9 cellular contexts compared by ENCODE assay signal in genomic region chr14:75283162-75283883, GRCh38. TPM values are rescaled to one million over a fixed set of nuclear protein-coding genes. Genes with fewer than 3 reads are reported as not detected.
DNase-seq lines count a peak whose midpoint lies in the region; ATAC-seq, FAIRE-seq and TF ChIP-seq lines count a peak whose summit lies in the region.
"Had no signal": no experiment of that assay in that cellular context is flagged by ENCODE, and none has a peak within 500 bp of the region (broad histone marks: within the 10 kb centered on the region; RNA-seq: fewer than 3 reads in every experiment).

No MANE protein-coding gene starts in this region.

- H3K4me2 ChIP-seq in keratinocyte (ENCODE audit: control insufficient read depth, extremely low read depth, insufficient read depth, low read depth, low read length): no peak overlapping the region

- H3K36me3 ChIP-seq in keratinocyte (ENCODE audit: control insufficient read depth in 2 of 2, extremely low read depth in 1 of 2, insufficient read depth in 2 of 2, low read length in 2 of 2) (peaks cover 9 to 19% of the 10 kb centered on the region in 2 experiments), transverse colon (peaks cover 0 to 14% (median 6%) of the 10 kb centered on the region in 4 donors), tibial artery (peaks cover 15 to 32% (median 21%) of the 10 kb centered on the region in 3 donors)

- peak; percentile 38 for DNase-seq in left cardiac atrium
- DNase-seq in cardiac septum (ENCODE audit: low spot score): no peak
- no peak for DNase-seq in WTC11 (ENCODE audit: low spot score)
- no peak for DNase-seq in keratinocyte (ENCODE audit: low read depth, low spot score)
- peak; percentile 83 for DNase-seq in transverse colon
- no peak for DNase-seq in tibial artery
- DNase-seq: activated naive CD8-positive, alpha-beta T cell treated with anti-CD3 and anti-CD28 coated beads, Interleukin-2, amount 10 ng/mL, durations not matched to agents 7 days and 5 days had no signal

- H4K20me1 ChIP-seq in keratinocyte (ENCODE audit: control insufficient read depth, extremely low read depth, insufficient read depth, low read length): peaks cover 23% of the 10 kb centered on the region

- H3K4me1 Mint-ChIP-seq in WTC11: peaks cover 53% of the 10 kb centered on the region

- POLR2A ChIA-PET in WTC11 (lab: Charles Lee): interaction anchor here (1.0 to 3.8 kb wide), 3 partner anchors 11 to 28 kb away, joined by 3 to 22 read pairs (median 15); no protein-coding TSS in a partner anchor

- no peak overlapping the region for H2AFZ ChIP-seq in keratinocyte (ENCODE audit: control insufficient read depth, low read length)

- no peak overlapping the region for H3K27ac Mint-ChIP-seq in WTC11
- H3K27ac Mint-ChIP-seq: activated naive CD8-positive, alpha-beta T cell treated with anti-CD3 and anti-CD28 coated beads, Interleukin-2, amount 10 ng/mL, durations not matched to agents 7 days and 5 days had no signal

- TF ChIP-seq CTCF in WTC11 (IDR thresholded peaks at IDR 0.05): no peak
- TF ChIP-seq CTCF in keratinocyte (optimal IDR thresholded peaks at IDR 0.05 in 1 of 3, IDR thresholded peaks at IDR 0.05 in 1 of 3, conservative IDR thresholded peaks at IDR 0.05 in 1 of 3; ENCODE audit: extremely low read depth in 1 of 3, insufficient read depth in 2 of 3, low read length in 3 of 3): peak in 2 of 3 experiments; percentile 17 to 25
- peak; percentile 25 to 78 (median 43) for TF ChIP-seq CTCF in transverse colon (IDR thresholded peaks at IDR 0.05)
- TF ChIP-seq CTCF in tibial artery (IDR thresholded peaks at IDR 0.05): no peak

- peaks cover 2% of the 10 kb centered on the region for H3K9me1 ChIP-seq in keratinocyte (ENCODE audit: control insufficient read depth, extremely low read depth, insufficient read depth, low read length)

- H3K27me3 ChIP-seq in keratinocyte (ENCODE audit: control insufficient read depth, extremely low read depth, insufficient read depth, low read length) (no peaks in the 10 kb centered on the region), transverse colon (no peaks in the 10 kb centered on the region), tibial artery (no peaks in the 10 kb centered on the region)

- CTCF ChIA-PET in WTC11 (lab: Charles Lee): interaction anchor here (0.8 to 1.6 kb wide), 3 partner anchors 9 to 24 kb away, joined by 3 to 8 read pairs (median 4); no protein-coding TSS in a partner anchor

- H3K4me3 Mint-ChIP-seq in WTC11: no peak overlapping the region
- H3K4me3 Mint-ChIP-seq: activated naive CD8-positive, alpha-beta T cell treated with anti-CD3 and anti-CD28 coated beads, Interleukin-2, amount 10 ng/mL, durations not matched to agents 7 days and 5 days had no signal

- H3K9me3 ChIP-seq in keratinocyte (ENCODE audit: control insufficient read depth, low read depth, low read length): no peaks in the 10 kb centered on the region
- no peaks in the 10 kb centered on the region for H3K9me3 ChIP-seq in transverse colon
- no peaks in the 10 kb centered on the region for H3K9me3 ChIP-seq in tibial artery

- H3K79me2 ChIP-seq in keratinocyte (ENCODE audit: control insufficient read depth, insufficient read depth, low read length): peaks cover 12% of the 10 kb centered on the region

- H3K4me3 ChIP-seq in keratinocyte (ENCODE audit: control insufficient read depth in 2 of 3, extremely low read depth in 1 of 3, insufficient read depth in 2 of 3, low read depth in 1 of 3, low read length in 3 of 3) (no peak overlapping the region), transverse colon (peak overlapping the region in 1 of 4 donors; percentile 4), tibial artery (no peak overlapping the region)

- no peaks in the 10 kb centered on the region for H3K9me3 Mint-ChIP-seq in WTC11
- H3K9me3 Mint-ChIP-seq: activated naive CD8-positive, alpha-beta T cell treated with anti-CD3 and anti-CD28 coated beads, Interleukin-2, amount 10 ng/mL, durations not matched to agents 7 days and 5 days had no signal

- intact Hi-C loops in left cardiac atrium (cut with DNase I) (no loop called here), cardiac septum (cut with DNase I) (no loop called here), transverse colon (cut with DNase I; ENCODE audit: low total_unique reads) (no loop called here), tibial artery (cut with DNase I; ENCODE audit: low total_unique reads) (no loop called here)

- peak; percentile 24 for TF ChIP-seq EP300 in transverse colon (IDR thresholded peaks at IDR 0.05; ENCODE audit: low read depth)

- dilution Hi-C loops in keratinocyte (cut with MboI; ENCODE audit: extremely low pct_ligation_motif_present, low sequenced_read_pairs): no loop called here

- ATAC-seq in left cardiac atrium (peak in 1 of 2 donors; percentile 1), WTC11 (no peak), HG03378 (IDR thresholded peaks at IDR 0.05; ENCODE audit: unreplicated experiment) (no peak), HG03025 (IDR thresholded peaks at IDR 0.05; ENCODE audit: low FRiP score, unreplicated experiment) (no peak)

- no peak overlapping the region for H3K9ac ChIP-seq in keratinocyte (ENCODE audit: control insufficient read depth, extremely low read depth, insufficient read depth, low read length)

- H3K27ac ChIP-seq in keratinocyte (ENCODE audit: control insufficient read depth, insufficient read depth, low read length) (no peak overlapping the region), transverse colon (peak overlapping the region; percentile 80 to 99 (median 97)), tibial artery (peak overlapping the region in 1 of 2 donors; percentile 12)

- WGBS in transverse colon (ENCODE audit: low coverage in 1 of 2), 2 donors: 35 to 45% methylated on average over 5 to 13 of the region's 13 CpGs

- H3K4me1 ChIP-seq in keratinocyte (ENCODE audit: control insufficient read depth, extremely low read depth, insufficient read depth, low read length) (peaks cover 20% of the 10 kb centered on the region), transverse colon (peaks cover 12 to 52% (median 14%) of the 10 kb centered on the region in 4 donors), tibial artery (peaks cover 0 to 32% (median 19%) of the 10 kb centered on the region in 4 donors)

- peaks cover 12% of the 10 kb centered on the region; the same call in 1 of the 2 replicates for H3K27me3 Mint-ChIP-seq in WTC11 (ENCODE audit: low read depth)

- peaks cover 23% of the 10 kb centered on the region for H3K36me3 Mint-ChIP-seq in WTC11

- in situ Hi-C loops in transverse colon (cut with MboI; ENCODE audit: low pct_ligation_motif_present in 1 of 4, low pct_unique_long_range_greater_than_20kb in 1 of 4, low sequenced_read_pairs in 3 of 4): no loop called here

- peak; percentile 77 for TF ChIP-seq POLR2A in transverse colon (IDR thresholded peaks at IDR 0.05)

- FAIRE-seq in keratinocyte (lab: Jason Lieb, UNC): no peak

TF ChIP-seq in WTC11, 78 proteins besides CTCF, POLR2A, EP300 and RAD21:
- TF ChIP-seq AR (CRISPR knock-in tag; IDR thresholded peaks at IDR 0.05): peak; percentile 66; the same call in 1 of the 2 replicates
- TF ChIP-seq SP1 (CRISPR knock-in tag; conservative IDR thresholded peaks at IDR 0.05): no peak
TF ChIP-seq in WTC11: peak in this region for 1.

RNA-seq across cellular contexts. Expression of gene FOS, which starts 4.7 kb away (rescaled TPM):
- total RNA-seq in left cardiac atrium (100 to 1,000 TPM in 1 of 2 donors, 10 to 100 TPM in 1; 69.4 to 160 TPM), cardiac septum (25.8 TPM), WTC11 (2021) (23.9 to 57.4 TPM (median 50.8 TPM) in 3 replicates), transverse colon (1,000 to 10,000 TPM in 2 of 4 donors, 100 to 1,000 TPM in 2; 345 to 1,356 (median 884) TPM)
- 29.2 to 141 TPM (median 121 TPM) in 3 replicates for polyA plus RNA-seq in keratinocyte
- polyA plus RNA-seq in keratinocyte (2011; ENCODE audit: low read depth): 203 TPM
- polyA plus RNA-seq in keratinocyte (2011; cell fraction: cytosol; rRNA removed): 59.7 and 69.9 TPM in 2 replicates
- 468 and 530 TPM in 2 replicates for polyA plus RNA-seq in keratinocyte (2011; cell fraction: nucleus; rRNA removed)
- polyA plus RNA-seq in keratinocyte (2012; ENCODE audit: low replicate concordance): 11.9 and 76.3 TPM in 2 replicates
- polyA minus RNA-seq in keratinocyte: 33.5 to 179 TPM (median 146 TPM) in 3 replicates
- 174 TPM for polyA minus RNA-seq in keratinocyte (2011; cell fraction: cytosol; rRNA and poly(A)+ RNA removed)
- 415 and 474 TPM in 2 replicates for polyA minus RNA-seq in keratinocyte (2011; cell fraction: nucleus; rRNA and poly(A)+ RNA removed)

Comparison
In these comparisons a context has a peak if more than half of its experiments do, and no peak if none do; other contexts are left out.
1. DNase-seq: peak in left cardiac atrium (single experiment) and transverse colon (single experiment); none in cardiac septum (single experiment), WTC11 (single experiment), keratinocyte (single experiment) and tibial artery (0 of 2).
2. CTCF ChIP-seq: peak in keratinocyte (2 of 3) and transverse colon (5 of 5); none in WTC11 (single experiment) and tibial artery (0 of 2).